9 cellular contexts compared by ENCODE assay signal in genomic region chr16:11370084-11370931, GRCh38. TPM values are rescaled to one million over a fixed set of nuclear protein-coding genes. Genes with fewer than 3 reads are reported as not detected.
DNase-seq lines count a peak whose midpoint lies in the region; ATAC-seq and TF ChIP-seq lines count a peak whose summit lies in the region.
"Had no signal": no experiment of that assay in that cellular context is flagged by ENCODE, and none has a peak within 500 bp of the region (broad histone marks: within the 10 kb centered on the region; RNA-seq: fewer than 3 reads in every experiment).

No MANE protein-coding gene starts in this region.

- TF ChIP-seq CTCF in lower lobe of right lung (IDR thresholded peaks at IDR 0.05): no peak
- no peak for TF ChIP-seq CTCF in WERI-Rb-1 (IDR thresholded peaks at IDR 0.05; ENCODE audit: low read depth, low read length)

- H3K36me3 ChIP-seq in lower lobe of right lung (no peaks in the 10 kb centered on the region), WERI-Rb-1 (no peaks in the 10 kb centered on the region)

- H3K9me3 ChIP-seq in lower lobe of right lung: no peaks in the 10 kb centered on the region
- H3K9me3 ChIP-seq in WERI-Rb-1 (ENCODE audit: severe bottlenecking): no peaks in the 10 kb centered on the region

- no peak overlapping the region for H3K4me3 ChIP-seq in lower lobe of right lung
- H3K4me3 ChIP-seq in WERI-Rb-1 (ENCODE audit: low read depth, low read length): no peak overlapping the region
- H3K4me3 ChIP-seq: PC-9 had no signal

- peaks cover under 1% of the 10 kb centered on the region for H3K4me1 ChIP-seq in lower lobe of right lung

- intact Hi-C loops in lower lobe of right lung (cut with DNase I): no loop called here

- no peaks in the 10 kb centered on the region for H3K27me3 ChIP-seq in lower lobe of right lung (ENCODE audit: low read depth)
- H3K27me3 ChIP-seq in WERI-Rb-1 (ENCODE audit: insufficient read depth, low read depth, severe bottlenecking): no peaks in the 10 kb centered on the region

- DNase-seq in GF-D8 (lab: John Stamatoyannopoulos, UW) (peak; percentile 42), RPMI8226 (peak; percentile 50), lower lobe of right lung (no peak), NCI-H510A (lab: John Stamatoyannopoulos, UW) (no peak), cerebellar cortex (ENCODE audit: low spot score) (no peak), WERI-Rb-1 (no peak)
- DNase-seq in activated CD4-positive, alpha-beta T cell treated with anti-CD3 and anti-CD28 coated beads, Interleukin-2, amount 50 U/mL, for 48 hours: no peak
- DNase-seq: PC-9 had no signal

- ATAC-seq in GM21619 (IDR thresholded peaks at IDR 0.05; ENCODE audit: unreplicated experiment) (peak; percentile 47), lower lobe of right lung (peak; percentile 61 to 71)

- no peak overlapping the region for H3K27ac ChIP-seq in lower lobe of right lung
- no peak overlapping the region for H3K27ac ChIP-seq in WERI-Rb-1
- H3K27ac ChIP-seq: PC-9 had no signal

RNA-seq across cellular contexts. Expression of gene RMI2, which starts 25.0 kb away (rescaled TPM):
- total RNA-seq in lower lobe of right lung: 1.7 TPM

Comparison
In these comparisons a context has a peak if more than half of its experiments do, and no peak if none do; other contexts are left out.
1. DNase-seq: peak in GF-D8 (single experiment) and RPMI8226 (single experiment); none in lower lobe of right lung (single experiment), NCI-H510A (single experiment), cerebellar cortex (single experiment), WERI-Rb-1 (single experiment) and activated CD4-positive, alpha-beta T cell treated with anti-CD3 and anti-CD28 coated beads, Interleukin-2, amount 50 U/mL, for 48 hours (0 of 2).